ENCODE assay signal across 11 cellular contexts in the genomic region with DNA sequence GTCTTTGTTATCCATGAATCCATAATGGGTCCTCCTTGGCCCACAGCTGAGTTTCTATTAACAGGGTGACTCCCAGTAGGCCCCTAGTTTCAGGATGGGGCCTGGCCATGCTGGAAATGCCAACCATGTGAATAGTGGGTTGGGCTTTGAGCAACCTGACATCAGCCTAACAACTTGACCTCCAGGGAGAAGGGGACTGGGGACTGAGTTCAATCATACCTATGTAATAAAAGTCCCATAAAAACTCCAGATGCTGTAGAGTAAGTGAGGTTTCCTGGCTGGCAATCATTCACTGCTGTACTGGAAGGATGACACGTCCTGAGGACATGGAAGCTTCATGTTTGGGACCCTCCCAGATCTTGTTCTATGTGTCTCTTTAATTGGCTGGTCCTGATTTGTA. TPM values are rescaled to one million over a fixed set of nuclear protein-coding genes. Genes with fewer than 3 reads are reported as not detected.
DNase-seq lines count a peak whose midpoint lies in the region; ATAC-seq lines count a peak whose summit lies in the region.
"Had no signal": no experiment of that assay in that cellular context is flagged by ENCODE, and none has a peak within 500 bp of the region (broad histone marks: within the 10 kb centered on the region; RNA-seq: fewer than 3 reads in every experiment).

No MANE protein-coding gene starts in this region.

- H3K27ac ChIP-seq in trophoblast cell (ENCODE audit: low read depth, low read length): no peak overlapping the region
- H3K27ac ChIP-seq: tibial nerve had no signal

- no peak overlapping the region for H4K8ac ChIP-seq in trophoblast cell (ENCODE audit: low read depth, low read length)

- peak overlapping the region; percentile 96 for H3K4ac ChIP-seq in trophoblast cell (ENCODE audit: low read depth, low read length)

- peak; percentile 47 for DNase-seq in DMS153 (lab: John Stamatoyannopoulos, UW)
- no peak for DNase-seq in DMS153 treated with DMSO at 0.1 percent for 48 hours (lab: John Stamatoyannopoulos, UW; ENCODE audit: unreplicated experiment)
- peak; percentile 25 for DNase-seq in SK-MEL-5 (ENCODE audit: low read depth, low spot score)
- peak; percentile 16 for DNase-seq in glomerular visceral epithelial cell (ENCODE audit: extremely low spot score)
- DNase-seq in trophoblast cell: no peak
- no peak for DNase-seq in NCI-H526 (lab: John Stamatoyannopoulos, UW)
- DNase-seq in nucleus accumbens (lab: John Stamatoyannopoulos, UW): no peak
- DNase-seq: 8988T, kidney glomerular epithelial cell had no signal

- no peak overlapping the region for H3K9ac ChIP-seq in trophoblast cell (ENCODE audit: low read length)

- no peak overlapping the region for H3K4me3 ChIP-seq in trophoblast cell (ENCODE audit: low read depth, low read length)
- H3K4me3 ChIP-seq: tibial nerve had no signal

- H3K14ac ChIP-seq in trophoblast cell (ENCODE audit: low read length): no peak overlapping the region

- no peaks in the 10 kb centered on the region for H3K27me3 ChIP-seq in trophoblast cell (ENCODE audit: insufficient read depth, low read length)
- H3K27me3 ChIP-seq: tibial nerve had no signal

- no peak overlapping the region for H4K12ac ChIP-seq in trophoblast cell (ENCODE audit: low read depth, low read length)

- H2AFZ ChIP-seq in trophoblast cell (ENCODE audit: insufficient read depth, low read length, poor library complexity): no peak overlapping the region

- no peak overlapping the region for H2BK120ac ChIP-seq in trophoblast cell (ENCODE audit: insufficient read depth, low read length, poor library complexity)

- H3K36me3 ChIP-seq in trophoblast cell (ENCODE audit: control insufficient read depth in 1 of 2, insufficient read depth in 2 of 2, low read length in 2 of 2): peaks cover 0 to 3% of the 10 kb centered on the region in 2 experiments
- H3K36me3 ChIP-seq: tibial nerve had no signal

- no peak overlapping the region for H3K4me2 ChIP-seq in trophoblast cell (ENCODE audit: low read length)

- no peak overlapping the region for H3K18ac ChIP-seq in trophoblast cell (ENCODE audit: low read length)

- H3K4me1 ChIP-seq in trophoblast cell (ENCODE audit: control insufficient read depth in 1 of 2, insufficient read depth in 2 of 2, low read length in 2 of 2): peaks cover 0 to 7% of the 10 kb centered on the region in 2 experiments

- peaks cover 14% of the 10 kb centered on the region for H3K79me2 ChIP-seq in trophoblast cell (ENCODE audit: control insufficient read depth, insufficient read depth, low read length, poor library complexity)

- in situ Hi-C loops in SK-MEL-5 (cut with HindIII; ENCODE audit: low pct_unique_long_range_greater_than_20kb, low sequenced_read_pairs): no loop called here

- no peak overlapping the region for H2BK5ac ChIP-seq in trophoblast cell (ENCODE audit: low read depth, low read length, poor library complexity)

- no peak overlapping the region for H2AK5ac ChIP-seq in trophoblast cell (ENCODE audit: low read length)

- H4K91ac ChIP-seq in trophoblast cell (ENCODE audit: low read depth, low read length): no peak overlapping the region

- no peaks in the 10 kb centered on the region for H3K9me3 ChIP-seq in trophoblast cell (ENCODE audit: insufficient read depth, low read depth, low read length)
- H3K9me3 ChIP-seq: tibial nerve had no signal

- H2BK12ac ChIP-seq in trophoblast cell (ENCODE audit: low read length): no peak overlapping the region

- ATAC-seq in HG02938 (IDR thresholded peaks at IDR 0.05; ENCODE audit: unreplicated experiment): no peak

- no peak overlapping the region for H3K23ac ChIP-seq in trophoblast cell (ENCODE audit: low read length)

- no CpG with 5 or more reads among the region's 1 CpG for WGBS in trophoblast cell (ENCODE audit: extremely low coverage, insufficient coverage, insufficient read length)

- no peaks in the 10 kb centered on the region for H3K79me1 ChIP-seq in trophoblast cell (ENCODE audit: low read length)

RNA-seq across cellular contexts. Expression of gene REV1, which starts 7.9 kb away (rescaled TPM):
- 17.7 and 19.1 TPM in 2 replicates for total RNA-seq in SK-MEL-5 (2014; rRNA removed; shearing (Covaris generic))
- polyA plus RNA-seq in SK-MEL-5 (2015; cell fraction: cytosol; rRNA removed): 9.5 and 10.2 TPM in 2 replicates
- polyA plus RNA-seq in SK-MEL-5 (2015; cell fraction: nucleus; rRNA removed): 128 and 132 TPM in 2 replicates
- 27.7 TPM in 2 replicates for polyA plus RNA-seq in trophoblast cell (2013)

Comparison
In these comparisons a context has a peak if more than half of its experiments do, and no peak if none do; other contexts are left out.
1. DNase-seq: peak in DMS153 (single experiment), SK-MEL-5 (single experiment) and glomerular visceral epithelial cell (single experiment); none in DMS153 treated with DMSO at 0.1 percent for 48 hours (single experiment), trophoblast cell (0 of 2), NCI-H526 (0 of 2) and nucleus accumbens (0 of 56).